Comparison of ENCODE assay signal across 13 cellular contexts in genomic region chr7:91083855-91084644, GRCh38.
DNase-seq lines count a peak whose midpoint lies in the region; ATAC-seq lines count a peak whose summit lies in the region.
"Had no signal": no experiment of that assay in that cellular context is flagged by ENCODE, and none has a peak within 500 bp of the region (broad histone marks: within the 10 kb centered on the region; RNA-seq: fewer than 3 reads in every experiment).

No MANE protein-coding gene starts in this region.

- H3K27ac Mint-ChIP-seq in activated naive CD8-positive, alpha-beta T cell treated with anti-CD3 and anti-CD28 coated beads, Interleukin-2, amount 50 U/mL, for 24 hours, result no peak overlapping the region

- no peaks in the 10 kb centered on the region for H3K27me3 Mint-ChIP-seq in activated naive CD8-positive, alpha-beta T cell treated with anti-CD3 and anti-CD28 coated beads, Interleukin-2, amount 50 U/mL, for 24 hours

- H3K4me3 Mint-ChIP-seq in activated naive CD8-positive, alpha-beta T cell treated with anti-CD3 and anti-CD28 coated beads, Interleukin-2, amount 50 U/mL, for 24 hours, result no peak overlapping the region

- peak; percentile 82 for ATAC-seq in activated naive CD8-positive, alpha-beta T cell treated with anti-CD3 and anti-CD28 coated beads, Interleukin-2, amount 50 U/mL, for 24 hours
- no peak for ATAC-seq in GM21381 (IDR thresholded peaks at IDR 0.05; ENCODE audit: unreplicated experiment)

- DNase-seq in stimulated activated CD4-positive, alpha-beta T cell treated with anti-CD3 and anti-CD28 coated beads, Interleukin-1b, Interleukin-23, amount 100 ng/mL, for 48 hours, result peak; percentile 43
- DNase-seq in stimulated activated CD4-positive, alpha-beta T cell treated with anti-CD3 and anti-CD28 coated beads, Interleukin-2, amount 100 ng/mL, for 48 hours, result no peak
- DNase-seq in activated naive CD8-positive, alpha-beta T cell treated with anti-CD3 and anti-CD28 coated beads, Interleukin-2, amount 50 U/mL, for 24 hours, result peak; percentile 2
- DNase-seq in kidney tubule cell (ENCODE audit: low spot score) (peak; percentile 26), NCI-H524 (lab: John Stamatoyannopoulos, UW) (no peak), SIG-M5 (lab: John Stamatoyannopoulos, UW) (no peak), mucosa of gallbladder (ENCODE audit: low spot score) (no peak)
- DNase-seq: activated naive CD4-positive, alpha-beta T cell treated with anti-CD3 and anti-CD28 coated beads, Interleukin-2, amount 50 U/mL, for 16 hours; effector CD8-positive, alpha-beta T cell; mesendoderm; NCI-H187 treated with DMSO at 0.1 percent for 48 hours; sigmoid colon had no signal

- H3K36me3 Mint-ChIP-seq in activated naive CD8-positive, alpha-beta T cell treated with anti-CD3 and anti-CD28 coated beads, Interleukin-2, amount 50 U/mL, for 24 hours (ENCODE audit: low read depth), result no peaks in the 10 kb centered on the region

- no peaks in the 10 kb centered on the region for H3K9me3 Mint-ChIP-seq in activated naive CD8-positive, alpha-beta T cell treated with anti-CD3 and anti-CD28 coated beads, Interleukin-2, amount 50 U/mL, for 24 hours

- peaks cover 18% of the 10 kb centered on the region for H3K4me1 Mint-ChIP-seq in activated naive CD8-positive, alpha-beta T cell treated with anti-CD3 and anti-CD28 coated beads, Interleukin-2, amount 50 U/mL, for 24 hours

Comparison
In these comparisons a context has a peak if more than half of its experiments do, and no peak if none do; other contexts are left out.
1. DNase-seq: peak in stimulated activated CD4-positive, alpha-beta T cell treated with anti-CD3 and anti-CD28 coated beads, Interleukin-1b, Interleukin-23, amount 100 ng/mL, for 48 hours (single experiment), activated naive CD8-positive, alpha-beta T cell treated with anti-CD3 and anti-CD28 coated beads, Interleukin-2, amount 50 U/mL, for 24 hours (single experiment) and kidney tubule cell (single experiment); none in stimulated activated CD4-positive, alpha-beta T cell treated with anti-CD3 and anti-CD28 coated beads, Interleukin-2, amount 100 ng/mL, for 48 hours (0 of 2), NCI-H524 (0 of 2), SIG-M5 (single experiment) and mucosa of gallbladder (single experiment).